ENCODE assay signal across 8 cellular contexts in genomic region chr19:4457654-4458406, GRCh38. TPM values are rescaled to one million over a fixed set of nuclear protein-coding genes. Genes with fewer than 3 reads are reported as not detected.
DNase-seq lines count a peak whose midpoint lies in the region; ATAC-seq and TF ChIP-seq lines count a peak whose summit lies in the region.

A gene with protein sequence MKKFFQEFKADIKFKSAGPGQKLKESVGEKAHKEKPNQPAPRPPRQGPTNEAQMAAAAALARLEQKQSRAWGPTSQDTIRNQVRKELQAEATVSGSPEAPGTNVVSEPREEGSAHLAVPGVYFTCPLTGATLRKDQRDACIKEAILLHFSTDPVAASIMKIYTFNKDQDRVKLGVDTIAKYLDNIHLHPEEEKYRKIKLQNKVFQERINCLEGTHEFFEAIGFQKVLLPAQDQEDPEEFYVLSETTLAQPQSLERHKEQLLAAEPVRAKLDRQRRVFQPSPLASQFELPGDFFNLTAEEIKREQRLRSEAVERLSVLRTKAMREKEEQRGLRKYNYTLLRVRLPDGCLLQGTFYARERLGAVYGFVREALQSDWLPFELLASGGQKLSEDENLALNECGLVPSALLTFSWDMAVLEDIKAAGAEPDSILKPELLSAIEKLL (minus strand): TSS chr19:4457794. CDS start chr19:4457697, 97 bp downstream.

- TF ChIP-seq POLR2A in heart left ventricle (IDR thresholded peaks at IDR 0.05): no peak

- H3K27me3 ChIP-seq in heart left ventricle: no peaks in the 10 kb centered on the region

- POLR2A ChIA-PET in T-cell (lab: Charles Lee): interaction anchor here in 1 of 2 donors (0.6 kb wide), 1 partner anchor 1581 kb away, joined by 4 read pairs; no protein-coding TSS in a partner anchor

- WGBS in adipose tissue, 3 donors: 12 to 14% (median 12%) methylated on average over 38 to 50 of the region's 52 CpGs
- 9 to 17% (median 13%) methylated on average over 49 to 52 of the region's 52 CpGs for WGBS in heart left ventricle, 4 donors

- peak; percentile 94 for ATAC-seq in HG02840 (IDR thresholded peaks at IDR 0.05; ENCODE audit: low FRiP score, unreplicated experiment)
- peak; percentile 93 to 95 (median 94) for ATAC-seq in T-cell (replicated peaks in 1 of 4)
- ATAC-seq in heart left ventricle: peak; percentile 85 to 93 (median 90)

- DNase-seq in GM12865 (ENCODE audit: low read depth) (peak; percentile 100), NCI-H1436 treated with DMSO at 0.1 percent for 48 hours (lab: John Stamatoyannopoulos, UW) (peak; percentile 85), T-cell (peak; percentile 94 to 99 (median 98)), heart left ventricle (peak; percentile 97 to 100 (median 98)), pons (ENCODE audit: low spot score) (peak; percentile 96), type B pancreatic cell (ENCODE audit: extremely low spot score, unreplicated experiment) (peak; percentile 98)

- intact Hi-C loops in heart left ventricle (cut with DNase I): loop anchor here in 3 of 10 donors (1.0 to 10.0 kb wide), 4 partner anchors 13 to 509 kb away; partner anchors contain the start of genes SH3GL1 (in 2 of the 3), CHAF1A (in 1 of the 3) and KDM4B (in 1 of the 3)

- H3K9me3 Mint-ChIP-seq in T-cell (no peaks in the 10 kb centered on the region), type B pancreatic cell (no peaks in the 10 kb centered on the region)

- peak within 1 kb of the TSS; percentile 72 for H3K4me3 ChIP-seq in GM12865 (ENCODE audit: low read depth, low read length)
- H3K4me3 ChIP-seq in heart left ventricle: peak within 1 kb of the TSS; percentile 53 to 96 (median 70)

- H3K4me1 ChIP-seq in heart left ventricle: peaks cover 0 to 33% (median 20%) of the 10 kb centered on the region in 12 donors

- TF ChIP-seq CTCF in GM12865 (IDR thresholded peaks at IDR 0.05; ENCODE audit: insufficient read depth, low read depth, low read length, missing control alignments): no peak
- peak in 2 of 12 donors; percentile 9 to 13 for TF ChIP-seq CTCF in heart left ventricle (IDR thresholded peaks at IDR 0.05)
- TF ChIP-seq CTCF in type B pancreatic cell (conservative IDR thresholded peaks at IDR 0.05): no peak

- H3K27me3 Mint-ChIP-seq in T-cell (no peaks in the 10 kb centered on the region), type B pancreatic cell (no peaks in the 10 kb centered on the region)

- H3K4me1 Mint-ChIP-seq in T-cell: peaks cover 14 to 26% (median 19%) of the 10 kb centered on the region in 3 donors
- peaks cover 8% of the 10 kb centered on the region for H3K4me1 Mint-ChIP-seq in type B pancreatic cell (ENCODE audit: unreplicated experiment)

- H3K4me3 Mint-ChIP-seq in T-cell: peak within 1 kb of the TSS; percentile 86 to 89 (median 87)
- peak within 1 kb of the TSS; percentile 97 for H3K4me3 Mint-ChIP-seq in type B pancreatic cell

- H3K9me3 ChIP-seq in heart left ventricle: no peaks in the 10 kb centered on the region

- no peaks in the 10 kb centered on the region for H3K36me3 Mint-ChIP-seq in T-cell
- H3K36me3 Mint-ChIP-seq in type B pancreatic cell: no peaks in the 10 kb centered on the region

- H3K27ac Mint-ChIP-seq in T-cell (peak within 1 kb of the TSS; percentile 86 to 87), type B pancreatic cell (peak within 1 kb of the TSS; percentile 96)

- peaks cover 0 to 22% (median 14%) of the 10 kb centered on the region in 9 donors for H3K36me3 ChIP-seq in heart left ventricle

- CTCF ChIA-PET in T-cell (lab: Charles Lee): interaction anchor here (0.6 to 1.6 kb wide), 4 partner anchors 13 to 470 kb away, joined by 4 to 13 read pairs (median 6); partner anchors contain the start of gene HDGFL2 (in 1 of the 2)

- no peak within 1 kb of the TSS for H3K27ac ChIP-seq in adipose tissue (ENCODE audit: low read depth, low read length)
- peak within 1 kb of the TSS; percentile 30 to 96 (median 89) for H3K27ac ChIP-seq in heart left ventricle

RNA-seq across cellular contexts. Expression of the gene that starts here (rescaled TPM):
- total RNA-seq in T-cell (10 to 100 TPM; 49.7 to 86.4 (median 76.5) TPM), heart left ventricle (100 to 1,000 TPM in 6 of 9 donors, 10 to 100 TPM in 3; 75.1 to 128 (median 109) TPM), type B pancreatic cell (ENCODE audit: low replicate concordance) (60.8 and 81.5 TPM in 2 replicates)
- polyA plus RNA-seq in adipose tissue (100 to 1,000 TPM in 2 of 3 donors, 10 to 100 TPM in 1; 81.6 to 161 (median 146) TPM), heart left ventricle (100 to 1,000 TPM; 127 to 137 TPM)
